Comparison of ENCODE assay signal across 17 cellular contexts in the genomic region with DNA sequence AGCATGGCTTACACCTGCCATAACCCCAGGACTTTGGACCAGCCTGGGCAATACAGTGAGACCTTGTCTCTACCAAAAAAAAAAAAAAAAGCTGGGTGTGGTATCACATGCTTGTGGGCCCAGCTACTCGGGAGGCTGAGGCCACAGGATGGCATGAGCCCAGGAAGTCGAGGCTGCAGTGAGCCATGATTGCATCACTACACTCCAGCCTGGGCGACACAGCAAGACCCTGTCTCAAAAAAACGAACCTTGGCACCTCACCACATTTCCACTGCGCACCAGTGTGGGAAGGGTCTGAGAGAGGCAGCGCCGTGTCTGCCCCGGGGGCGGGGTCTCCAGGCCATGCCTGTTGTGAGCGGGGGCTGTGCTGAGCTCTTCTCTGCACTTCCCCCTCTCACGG. TPM values are rescaled to one million over a fixed set of nuclear protein-coding genes. Genes with fewer than 3 reads are reported as not detected.
A peak's percentile ranks its signal among the peaks of the same experiment; 100 is the strongest.
DNase-seq lines count a peak whose midpoint lies in the region; ATAC-seq and TF ChIP-seq lines count a peak whose summit lies in the region.
"Had no signal": no experiment of that assay in that cellular context is flagged by ENCODE, and none has a peak within 500 bp of the region (broad histone marks: within the 10 kb centered on the region; RNA-seq: fewer than 3 reads in every experiment).

No MANE protein-coding gene starts in this region.

- peaks cover 74% of the 10 kb centered on the region for H3K4me1 Mint-ChIP-seq in activated CD8-positive, alpha-beta memory T cell treated with anti-CD3 and anti-CD28 coated beads, Interleukin-2, amount 10 ng/mL, durations not matched to agents 7 days and 5 days
- peaks cover 61% of the 10 kb centered on the region for H3K4me1 Mint-ChIP-seq in activated naive CD8-positive, alpha-beta T cell treated with anti-CD3 and anti-CD28 coated beads, Interleukin-2, amount 50 U/mL, for 24 hours
- H3K4me1 Mint-ChIP-seq in natural killer cell treated with Interleukin-12 subunit alpha and Interleukin-12 subunit beta and Interleukin-15 and Interleukin-18, amount 100 ng/mL, for 72 hours (ENCODE audit: low read depth in 2 of 2), result peaks cover 51 to 60% of the 10 kb centered on the region in 2 donors

- H3K27ac ChIP-seq in RWPE1, result no peak overlapping the region
- H3K27ac ChIP-seq: skin epidermis had no signal

- ATAC-seq in activated CD8-positive, alpha-beta memory T cell treated with anti-CD3 and anti-CD28 coated beads, Interleukin-2, amount 10 ng/mL, durations not matched to agents 7 days and 5 days, result no peak
- no peak for ATAC-seq in activated naive CD8-positive, alpha-beta T cell treated with anti-CD3 and anti-CD28 coated beads, Interleukin-2, amount 50 U/mL, for 24 hours
- peak in 1 of 2 donors; percentile 72 for ATAC-seq in natural killer cell treated with Interleukin-12 subunit alpha and Interleukin-12 subunit beta and Interleukin-15 and Interleukin-18, amount 100 ng/mL, for 72 hours
- ATAC-seq in GM18909 (IDR thresholded peaks at IDR 0.05; ENCODE audit: poor library complexity, unreplicated experiment), result no peak
- ATAC-seq: GM12878 had no signal

- H3K4me3 ChIP-seq in Jurkat, Clone E6-1 (ENCODE audit: low read length), result peak overlapping the region; percentile 86
- H3K4me3 ChIP-seq: GM12878, skin epidermis had no signal

- no peak for TF ChIP-seq CTCF in RWPE1 (conservative IDR thresholded peaks at IDR 0.05; ENCODE audit: low read depth)

- CTCF ChIA-PET in activated CD8-positive, alpha-beta memory T cell treated with anti-CD3 and anti-CD28 coated beads, Interleukin-2, amount 10 ng/mL, durations not matched to agents 7 days and 5 days (lab: Charles Lee), result interaction anchor here (1.1 to 4.1 kb wide), 2 partner anchors 15 to 144 kb away, joined by 3 to 22 read pairs; no protein-coding TSS in a partner anchor
- CTCF ChIA-PET in RWPE1 (lab: Yijun Ruan, JAX), result interaction anchor here (0.6 kb wide), 1 partner anchor 198 kb away, joined by 3 read pairs; no protein-coding TSS in a partner anchor

- H3K27me3 Mint-ChIP-seq in activated CD8-positive, alpha-beta memory T cell treated with anti-CD3 and anti-CD28 coated beads, Interleukin-2, amount 10 ng/mL, durations not matched to agents 7 days and 5 days, result no peaks in the 10 kb centered on the region
- H3K27me3 Mint-ChIP-seq in activated naive CD8-positive, alpha-beta T cell treated with anti-CD3 and anti-CD28 coated beads, Interleukin-2, amount 50 U/mL, for 24 hours, result no peaks in the 10 kb centered on the region
- H3K27me3 Mint-ChIP-seq in natural killer cell treated with Interleukin-12 subunit alpha and Interleukin-12 subunit beta and Interleukin-15 and Interleukin-18, amount 100 ng/mL, for 72 hours, result no peaks in the 10 kb centered on the region

- no peak overlapping the region for H3K4me3 Mint-ChIP-seq in activated CD8-positive, alpha-beta memory T cell treated with anti-CD3 and anti-CD28 coated beads, Interleukin-2, amount 10 ng/mL, durations not matched to agents 7 days and 5 days
- H3K4me3 Mint-ChIP-seq in activated naive CD8-positive, alpha-beta T cell treated with anti-CD3 and anti-CD28 coated beads, Interleukin-2, amount 50 U/mL, for 24 hours, result no peak overlapping the region
- H3K4me3 Mint-ChIP-seq in natural killer cell treated with Interleukin-12 subunit alpha and Interleukin-12 subunit beta and Interleukin-15 and Interleukin-18, amount 100 ng/mL, for 72 hours, result peak overlapping the region; percentile 76

- no peak for DNase-seq in activated CD8-positive, alpha-beta memory T cell treated with anti-CD3 and anti-CD28 coated beads, Interleukin-2, amount 10 ng/mL, durations not matched to agents 7 days and 5 days
- no peak for DNase-seq in activated CD8-positive, alpha-beta memory T cell treated with anti-CD3 and anti-CD28 coated beads for 24 hours
- peak; percentile 77 for DNase-seq in Jurkat, Clone E6-1 (ENCODE audit: low read depth, low spot score)
- DNase-seq in activated naive CD8-positive, alpha-beta T cell treated with anti-CD3 and anti-CD28 coated beads, Interleukin-2, amount 50 U/mL, for 24 hours, result peak; percentile 41
- DNase-seq in natural killer cell treated with Interleukin-12 subunit alpha and Interleukin-12 subunit beta and Interleukin-15 and Interleukin-18, amount 100 ng/mL, for 72 hours (ENCODE audit: low spot score), result peak; percentile 75
- DNase-seq in DMS53 treated with DMSO at 0.1 percent for 48 hours (lab: John Stamatoyannopoulos, UW; ENCODE audit: unreplicated experiment) (no peak), RWPE1 (ENCODE audit: low spot score) (no peak)
- DNase-seq: amniotic stem cell, cortex of kidney, DMS53, NCI-H1417, NCI-H446, nucleus accumbens, OCI-M1 had no signal

- no peaks in the 10 kb centered on the region for H3K9me3 Mint-ChIP-seq in activated CD8-positive, alpha-beta memory T cell treated with anti-CD3 and anti-CD28 coated beads, Interleukin-2, amount 10 ng/mL, durations not matched to agents 7 days and 5 days (ENCODE audit: low read depth)
- H3K9me3 Mint-ChIP-seq in activated naive CD8-positive, alpha-beta T cell treated with anti-CD3 and anti-CD28 coated beads, Interleukin-2, amount 50 U/mL, for 24 hours, result no peaks in the 10 kb centered on the region
- no peaks in the 10 kb centered on the region for H3K9me3 Mint-ChIP-seq in natural killer cell treated with Interleukin-12 subunit alpha and Interleukin-12 subunit beta and Interleukin-15 and Interleukin-18, amount 100 ng/mL, for 72 hours

- H3K27ac Mint-ChIP-seq in activated CD8-positive, alpha-beta memory T cell treated with anti-CD3 and anti-CD28 coated beads, Interleukin-2, amount 10 ng/mL, durations not matched to agents 7 days and 5 days, result peak overlapping the region; percentile 79
- H3K27ac Mint-ChIP-seq in activated naive CD8-positive, alpha-beta T cell treated with anti-CD3 and anti-CD28 coated beads, Interleukin-2, amount 50 U/mL, for 24 hours, result no peak overlapping the region
- H3K27ac Mint-ChIP-seq in natural killer cell treated with Interleukin-12 subunit alpha and Interleukin-12 subunit beta and Interleukin-15 and Interleukin-18, amount 100 ng/mL, for 72 hours, result peak overlapping the region; percentile 87 to 93

- POLR2A ChIA-PET in RWPE1 (lab: Yijun Ruan, JAX; ENCODE audit: low non-redundant PET), result interaction anchor here (0.7 kb wide), 1 partner anchor 147 kb away, joined by 10 read pairs; no protein-coding TSS in a partner anchor

- peaks cover 42% of the 10 kb centered on the region for H3K36me3 Mint-ChIP-seq in activated CD8-positive, alpha-beta memory T cell treated with anti-CD3 and anti-CD28 coated beads, Interleukin-2, amount 10 ng/mL, durations not matched to agents 7 days and 5 days
- H3K36me3 Mint-ChIP-seq in activated naive CD8-positive, alpha-beta T cell treated with anti-CD3 and anti-CD28 coated beads, Interleukin-2, amount 50 U/mL, for 24 hours (ENCODE audit: low read depth), result peaks cover 31% of the 10 kb centered on the region
- peaks cover 7% of the 10 kb centered on the region for H3K36me3 Mint-ChIP-seq in natural killer cell treated with Interleukin-12 subunit alpha and Interleukin-12 subunit beta and Interleukin-15 and Interleukin-18, amount 100 ng/mL, for 72 hours

RNA-seq across cellular contexts. Expression of a gene that starts 6.3 kb away (rescaled TPM):
- total RNA-seq in activated CD8-positive, alpha-beta memory T cell treated with anti-CD3 and anti-CD28 coated beads, Interleukin-2, amount 10 ng/mL, durations not matched to agents 7 days and 5 days, result 10 to 100 TPM; 43.6 to 56.7 TPM
- polyA plus RNA-seq in Jurkat, Clone E6-1 (2012; ENCODE audit: insufficient read depth, insufficient read length), result 393 TPM
- 100 to 1,000 TPM in 1 of 2 donors, 10 to 100 TPM in 1; 52.3 to 125 TPM for total RNA-seq in natural killer cell treated with Interleukin-12 subunit alpha and Interleukin-12 subunit beta and Interleukin-15 and Interleukin-18, amount 100 ng/mL, for 72 hours

Comparison
In these comparisons a context has a peak if more than half of its experiments do, and no peak if none do; other contexts are left out.
1. DNase-seq: peak in Jurkat, Clone E6-1 (single experiment), activated naive CD8-positive, alpha-beta T cell treated with anti-CD3 and anti-CD28 coated beads, Interleukin-2, amount 50 U/mL, for 24 hours (single experiment) and natural killer cell treated with Interleukin-12 subunit alpha and Interleukin-12 subunit beta and Interleukin-15 and Interleukin-18, amount 100 ng/mL, for 72 hours (single experiment); none in activated CD8-positive, alpha-beta memory T cell treated with anti-CD3 and anti-CD28 coated beads, Interleukin-2, amount 10 ng/mL, durations not matched to agents 7 days and 5 days (single experiment), activated CD8-positive, alpha-beta memory T cell treated with anti-CD3 and anti-CD28 coated beads for 24 hours (single experiment), DMS53 treated with DMSO at 0.1 percent for 48 hours (single experiment) and RWPE1 (single experiment).